In genomic region chr13:32471187-32471922, GRCh38 we compare ENCODE assay signal across 15 cellular contexts. TPM values are rescaled to one million over a fixed set of nuclear protein-coding genes. Genes with fewer than 3 reads are reported as not detected.
DNase-seq lines count a peak whose midpoint lies in the region; ATAC-seq, FAIRE-seq and TF ChIP-seq lines count a peak whose summit lies in the region.
"Had no signal": no experiment of that assay in that cellular context is flagged by ENCODE, and none has a peak within 500 bp of the region (broad histone marks: within the 10 kb centered on the region; RNA-seq: fewer than 3 reads in every experiment).

No MANE protein-coding gene starts in this region.

- H3K9me3 ChIP-seq in CD4-positive, alpha-beta memory T cell (ENCODE audit: control insufficient read depth in 1 of 2, low read length in 2 of 2) = no peaks in the 10 kb centered on the region
- H3K9me3 ChIP-seq in CD4-positive, alpha-beta T cell (ENCODE audit: control insufficient read depth, low read length) = no peaks in the 10 kb centered on the region
- H3K9me3 ChIP-seq: BLaER1 treated with 17β-estradiol and CSF1 and Interleukin-3, amounts not matched to agents 10 nM and 100 nM; prostate gland had no signal

- POLR2A ChIA-PET in CD4-positive, alpha-beta memory T cell (lab: Charles Lee; ENCODE audit: partially characterized antibody) = no interaction called here
- POLR2A ChIA-PET in CD4-positive, alpha-beta T cell (lab: Charles Lee) = no interaction called here

- CTCF ChIA-PET in CD4-positive, alpha-beta memory T cell (lab: Charles Lee; ENCODE audit: partially characterized antibody) = interaction anchor here (0.8 to 1.2 kb wide), 2 partner anchors 25 to 110 kb away, joined by 3 to 4 read pairs; no protein-coding TSS in a partner anchor
- CTCF ChIA-PET in CD4-positive, alpha-beta T cell (lab: Charles Lee) = no interaction called here

- H3K27ac ChIP-seq in CD4-positive, alpha-beta memory T cell (ENCODE audit: low read depth, low read length) = no peak overlapping the region
- no peak overlapping the region for H3K27ac ChIP-seq in CD4-positive, alpha-beta T cell (ENCODE audit: low read depth, low read length)
- H3K27ac ChIP-seq: prostate gland had no signal

- intact Hi-C loops in CD4-positive, alpha-beta memory T cell (cut with micrococcal nuclease) = no loop called here
- intact Hi-C loops in CD4-positive, alpha-beta T cell (cut with DNase I, micrococcal nuclease) = no loop called here

- peak overlapping the region in 1 of 8 donors; percentile 48 for H3K4me3 Mint-ChIP-seq in CD4-positive, alpha-beta memory T cell
- H3K4me3 Mint-ChIP-seq in T-helper 2 cell treated with Interferon-gamma antibody and Interleukin-4, amounts not matched to agents 5 μg/mL and 100 μg/mL, for 36 hours = peak overlapping the region; percentile 39
- H3K4me3 Mint-ChIP-seq in CD4-positive, alpha-beta T cell = no peak overlapping the region
- H3K4me3 Mint-ChIP-seq: effector memory CD8-positive, alpha-beta T cell had no signal

- H3K27me3 Mint-ChIP-seq in CD4-positive, alpha-beta memory T cell = no peaks in the 10 kb centered on the region
- no peaks in the 10 kb centered on the region for H3K27me3 Mint-ChIP-seq in T-helper 2 cell treated with Interferon-gamma antibody and Interleukin-4, amounts not matched to agents 5 μg/mL and 100 μg/mL, for 36 hours (ENCODE audit: low read depth)
- no peaks in the 10 kb centered on the region for H3K27me3 Mint-ChIP-seq in CD4-positive, alpha-beta T cell
- H3K27me3 Mint-ChIP-seq: effector memory CD8-positive, alpha-beta T cell had no signal

- no peaks in the 10 kb centered on the region for H3K36me3 ChIP-seq in CD4-positive, alpha-beta memory T cell (ENCODE audit: insufficient read depth, low read length)
- H3K36me3 ChIP-seq: prostate gland had no signal

- H3K4me3 ChIP-seq in CD4-positive, alpha-beta memory T cell (ENCODE audit: low read length in 2 of 2) = no peak overlapping the region
- no peak overlapping the region for H3K4me3 ChIP-seq in fibroblast of pulmonary artery (replicated peaks; ENCODE audit: low read depth, low read length)
- H3K4me3 ChIP-seq: BLaER1 treated with 17β-estradiol and CSF1 and Interleukin-3, amounts not matched to agents 10 nM and 100 nM; prostate gland had no signal

- no peak for FAIRE-seq in HTR-8/SVneo (lab: Jason Lieb, UNC)
- FAIRE-seq: islet of Langerhans had no signal

- H3K27ac Mint-ChIP-seq in CD4-positive, alpha-beta memory T cell = peak overlapping the region in 5 of 7 donors; percentile 12 to 55 (median 23)
- H3K27ac Mint-ChIP-seq in T-helper 2 cell treated with Interferon-gamma antibody and Interleukin-4, amounts not matched to agents 5 μg/mL and 100 μg/mL, for 36 hours = peak overlapping the region; percentile 60
- H3K27ac Mint-ChIP-seq in CD4-positive, alpha-beta T cell = no peak overlapping the region

- peak in 1 of 5 donors; percentile 6 for DNase-seq in CD4-positive, alpha-beta memory T cell
- no peak for DNase-seq in T-helper 2 cell treated with Interferon-gamma antibody and Interleukin-4, amounts not matched to agents 5 μg/mL and 100 μg/mL, for 36 hours (ENCODE audit: low spot score)
- peak; percentile 88 for DNase-seq in fibroblast of pulmonary artery (ENCODE audit: low read depth)
- DNase-seq in occipital lobe (lab: John Stamatoyannopoulos, UW) = peak; percentile 78
- DNase-seq in DMS79 (lab: John Stamatoyannopoulos, UW) = no peak
- DNase-seq in CD4-positive, alpha-beta T cell = no peak
- DNase-seq in HTR-8/SVneo (ENCODE audit: insufficient read length, low spot score) = no peak
- DNase-seq: activated T-cell treated with anti-CD3 and anti-CD28 coated beads, Interleukin-2, amount 50 U/mL, for 48 hours; effector memory CD8-positive, alpha-beta T cell; Kasumi-1; NCI-H446 had no signal

- TF ChIP-seq CTCF in fibroblast of pulmonary artery (IDR thresholded peaks at IDR 0.05; ENCODE audit: low read length, missing control alignments) = no peak
- TF ChIP-seq CTCF in CD4-positive, alpha-beta T cell (IDR thresholded peaks at IDR 0.05) = no peak

- peaks cover 3 to 10% of the 10 kb centered on the region in 2 donors for H3K36me3 Mint-ChIP-seq in CD4-positive, alpha-beta memory T cell
- H3K36me3 Mint-ChIP-seq in T-helper 2 cell treated with Interferon-gamma antibody and Interleukin-4, amounts not matched to agents 5 μg/mL and 100 μg/mL, for 36 hours (ENCODE audit: low read depth) = no peaks in the 10 kb centered on the region
- peaks cover 18% of the 10 kb centered on the region for H3K36me3 Mint-ChIP-seq in CD4-positive, alpha-beta T cell (ENCODE audit: low read depth)

- peaks cover 0 to 7% (median 3%) of the 10 kb centered on the region in 4 donors for H3K4me1 Mint-ChIP-seq in CD4-positive, alpha-beta memory T cell
- peaks cover 16% of the 10 kb centered on the region for H3K4me1 Mint-ChIP-seq in T-helper 2 cell treated with Interferon-gamma antibody and Interleukin-4, amounts not matched to agents 5 μg/mL and 100 μg/mL, for 36 hours (ENCODE audit: low read depth)
- peaks cover 8% of the 10 kb centered on the region for H3K4me1 Mint-ChIP-seq in CD4-positive, alpha-beta T cell (ENCODE audit: low read depth)

- ATAC-seq in CD4-positive, alpha-beta T cell (ENCODE audit: poor library complexity) = no peak
- no peak for ATAC-seq in GM21619 (IDR thresholded peaks at IDR 0.05; ENCODE audit: unreplicated experiment)
- ATAC-seq: effector memory CD8-positive, alpha-beta T cell had no signal

- no peaks in the 10 kb centered on the region for H3K27me3 ChIP-seq in CD4-positive, alpha-beta memory T cell (ENCODE audit: insufficient read depth, low read length)
- no peaks in the 10 kb centered on the region for H3K27me3 ChIP-seq in CD4-positive, alpha-beta T cell (ENCODE audit: control insufficient read depth, insufficient read depth, low read length)
- H3K27me3 ChIP-seq: BLaER1 treated with 17β-estradiol and CSF1 and Interleukin-3, amounts not matched to agents 10 nM and 100 nM had no signal

- H3K4me1 ChIP-seq in CD4-positive, alpha-beta memory T cell (ENCODE audit: insufficient read depth, low read length) = no peaks in the 10 kb centered on the region
- H3K4me1 ChIP-seq: prostate gland had no signal

- H3K9me3 Mint-ChIP-seq in CD4-positive, alpha-beta memory T cell = no peaks in the 10 kb centered on the region
- no peaks in the 10 kb centered on the region for H3K9me3 Mint-ChIP-seq in T-helper 2 cell treated with Interferon-gamma antibody and Interleukin-4, amounts not matched to agents 5 μg/mL and 100 μg/mL, for 36 hours
- H3K9me3 Mint-ChIP-seq in CD4-positive, alpha-beta T cell = no peaks in the 10 kb centered on the region
- H3K9me3 Mint-ChIP-seq: effector memory CD8-positive, alpha-beta T cell had no signal

RNA-seq across cellular contexts. Expression of gene N4BP2L1, which starts 43.4 kb away (rescaled TPM):
- total RNA-seq in CD4-positive, alpha-beta memory T cell = 10 to 100 TPM; 51.6 to 51.9 TPM
- 10 to 100 TPM; 43.3 to 80.1 TPM for polyA plus RNA-seq in CD4-positive, alpha-beta memory T cell
- total RNA-seq in occipital lobe = 20.0 TPM
- 10 to 100 TPM; 47.5 to 50.5 TPM for total RNA-seq in CD4-positive, alpha-beta T cell

Comparison
In these comparisons a context has a peak if more than half of its experiments do, and no peak if none do; other contexts are left out.
1. DNase-seq: peak in fibroblast of pulmonary artery (single experiment) and occipital lobe (single experiment); none in T-helper 2 cell treated with Interferon-gamma antibody and Interleukin-4, amounts not matched to agents 5 μg/mL and 100 μg/mL, for 36 hours (single experiment), DMS79 (single experiment), CD4-positive, alpha-beta T cell (0 of 10) and HTR-8/SVneo (single experiment).